ENCODE assay signal across 1 cellular context in the genomic region with DNA sequence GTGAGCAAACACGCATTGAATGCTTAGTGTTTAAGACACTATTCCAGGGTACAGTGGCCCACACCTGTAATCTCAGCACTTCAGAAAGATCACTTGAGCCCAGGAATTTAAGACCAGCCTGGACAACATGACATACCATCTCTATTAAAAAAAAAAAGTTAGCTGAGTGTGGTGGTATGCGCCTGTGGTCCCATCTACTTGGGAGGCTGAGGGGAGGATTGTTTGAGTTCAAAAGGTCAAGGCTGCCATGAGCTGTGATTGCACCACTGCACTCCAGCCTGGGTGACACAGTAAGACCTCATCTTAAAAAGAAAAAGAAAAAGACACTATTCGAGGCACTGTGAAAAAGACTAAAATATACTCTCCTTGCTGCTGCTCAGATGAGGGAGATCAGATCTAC.
TF ChIP-seq lines count a peak whose summit lies in the region.

No MANE protein-coding gene starts in this region.

TF ChIP-seq in HepG2, 621 proteins besides CTCF, POLR2A, EP300 and RAD21 (continued from another document):
- TF ChIP-seq THYN1 (CRISPR knock-in tag; IDR thresholded peaks at IDR 0.05; ENCODE audit: borderline replicate concordance, low read depth) = no peak
- no peak for TF ChIP-seq KLF9 (CRISPR knock-in tag; IDR thresholded peaks at IDR 0.05; ENCODE audit: low read depth)
- TF ChIP-seq, protein P1, sequence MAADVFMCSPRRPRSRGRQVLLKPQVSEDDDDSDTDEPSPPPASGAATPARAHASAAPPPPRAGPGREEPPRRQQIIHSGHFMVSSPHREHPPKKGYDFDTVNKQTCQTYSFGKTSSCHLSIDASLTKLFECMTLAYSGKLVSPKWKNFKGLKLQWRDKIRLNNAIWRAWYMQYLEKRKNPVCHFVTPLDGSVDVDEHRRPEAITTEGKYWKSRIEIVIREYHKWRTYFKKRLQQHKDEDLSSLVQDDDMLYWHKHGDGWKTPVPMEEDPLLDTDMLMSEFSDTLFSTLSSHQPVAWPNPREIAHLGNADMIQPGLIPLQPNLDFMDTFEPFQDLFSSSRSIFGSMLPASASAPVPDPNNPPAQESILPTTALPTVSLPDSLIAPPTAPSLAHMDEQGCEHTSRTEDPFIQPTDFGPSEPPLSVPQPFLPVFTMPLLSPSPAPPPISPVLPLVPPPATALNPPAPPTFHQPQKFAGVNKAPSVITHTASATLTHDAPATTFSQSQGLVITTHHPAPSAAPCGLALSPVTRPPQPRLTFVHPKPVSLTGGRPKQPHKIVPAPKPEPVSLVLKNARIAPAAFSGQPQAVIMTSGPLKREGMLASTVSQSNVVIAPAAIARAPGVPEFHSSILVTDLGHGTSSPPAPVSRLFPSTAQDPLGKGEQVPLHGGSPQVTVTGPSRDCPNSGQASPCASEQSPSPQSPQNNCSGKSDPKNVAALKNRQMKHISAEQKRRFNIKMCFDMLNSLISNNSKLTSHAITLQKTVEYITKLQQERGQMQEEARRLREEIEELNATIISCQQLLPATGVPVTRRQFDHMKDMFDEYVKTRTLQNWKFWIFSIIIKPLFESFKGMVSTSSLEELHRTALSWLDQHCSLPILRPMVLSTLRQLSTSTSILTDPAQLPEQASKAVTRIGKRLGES (CRISPR knock-in tag; IDR thresholded peaks at IDR 0.05; ENCODE audit: borderline replicate concordance) = no peak
- TF ChIP-seq RBM22 (optimal IDR thresholded peaks at IDR 0.05; ENCODE audit: low read length) = no peak
- TF ChIP-seq, protein P2, sequence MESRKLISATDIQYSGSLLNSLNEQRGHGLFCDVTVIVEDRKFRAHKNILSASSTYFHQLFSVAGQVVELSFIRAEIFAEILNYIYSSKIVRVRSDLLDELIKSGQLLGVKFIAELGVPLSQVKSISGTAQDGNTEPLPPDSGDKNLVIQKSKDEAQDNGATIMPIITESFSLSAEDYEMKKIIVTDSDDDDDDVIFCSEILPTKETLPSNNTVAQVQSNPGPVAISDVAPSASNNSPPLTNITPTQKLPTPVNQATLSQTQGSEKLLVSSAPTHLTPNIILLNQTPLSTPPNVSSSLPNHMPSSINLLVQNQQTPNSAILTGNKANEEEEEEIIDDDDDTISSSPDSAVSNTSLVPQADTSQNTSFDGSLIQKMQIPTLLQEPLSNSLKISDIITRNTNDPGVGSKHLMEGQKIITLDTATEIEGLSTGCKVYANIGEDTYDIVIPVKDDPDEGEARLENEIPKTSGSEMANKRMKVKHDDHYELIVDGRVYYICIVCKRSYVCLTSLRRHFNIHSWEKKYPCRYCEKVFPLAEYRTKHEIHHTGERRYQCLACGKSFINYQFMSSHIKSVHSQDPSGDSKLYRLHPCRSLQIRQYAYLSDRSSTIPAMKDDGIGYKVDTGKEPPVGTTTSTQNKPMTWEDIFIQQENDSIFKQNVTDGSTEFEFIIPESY (CRISPR knock-in tag; IDR thresholded peaks at IDR 0.05) = no peak
- TF ChIP-seq EED (CRISPR knock-in tag; IDR thresholded peaks at IDR 0.05) = no peak
- TF ChIP-seq HES4 (CRISPR knock-in tag; IDR thresholded peaks at IDR 0.05; ENCODE audit: borderline replicate concordance) = no peak
- TF ChIP-seq, protein P3, sequence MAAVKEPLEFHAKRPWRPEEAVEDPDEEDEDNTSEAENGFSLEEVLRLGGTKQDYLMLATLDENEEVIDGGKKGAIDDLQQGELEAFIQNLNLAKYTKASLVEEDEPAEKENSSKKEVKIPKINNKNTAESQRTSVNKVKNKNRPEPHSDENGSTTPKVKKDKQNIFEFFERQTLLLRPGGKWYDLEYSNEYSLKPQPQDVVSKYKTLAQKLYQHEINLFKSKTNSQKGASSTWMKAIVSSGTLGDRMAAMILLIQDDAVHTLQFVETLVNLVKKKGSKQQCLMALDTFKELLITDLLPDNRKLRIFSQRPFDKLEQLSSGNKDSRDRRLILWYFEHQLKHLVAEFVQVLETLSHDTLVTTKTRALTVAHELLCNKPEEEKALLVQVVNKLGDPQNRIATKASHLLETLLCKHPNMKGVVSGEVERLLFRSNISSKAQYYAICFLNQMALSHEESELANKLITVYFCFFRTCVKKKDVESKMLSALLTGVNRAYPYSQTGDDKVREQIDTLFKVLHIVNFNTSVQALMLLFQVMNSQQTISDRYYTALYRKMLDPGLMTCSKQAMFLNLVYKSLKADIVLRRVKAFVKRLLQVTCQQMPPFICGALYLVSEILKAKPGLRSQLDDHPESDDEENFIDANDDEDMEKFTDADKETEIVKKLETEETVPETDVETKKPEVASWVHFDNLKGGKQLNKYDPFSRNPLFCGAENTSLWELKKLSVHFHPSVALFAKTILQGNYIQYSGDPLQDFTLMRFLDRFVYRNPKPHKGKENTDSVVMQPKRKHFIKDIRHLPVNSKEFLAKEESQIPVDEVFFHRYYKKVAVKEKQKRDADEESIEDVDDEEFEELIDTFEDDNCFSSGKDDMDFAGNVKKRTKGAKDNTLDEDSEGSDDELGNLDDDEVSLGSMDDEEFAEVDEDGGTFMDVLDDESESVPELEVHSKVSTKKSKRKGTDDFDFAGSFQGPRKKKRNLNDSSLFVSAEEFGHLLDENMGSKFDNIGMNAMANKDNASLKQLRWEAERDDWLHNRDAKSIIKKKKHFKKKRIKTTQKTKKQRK (IDR thresholded peaks at IDR 0.05; ENCODE audit: low read length) = no peak
- TF ChIP-seq ZNF556 (CRISPR knock-in tag; IDR thresholded peaks at IDR 0.05; ENCODE audit: borderline replicate concordance) = no peak
- 0 out of 2 replicates have a peak, but pooled peaks have one; percentile 29 for TF ChIP-seq NR2F6 (IDR thresholded peaks at IDR 0.05)
- peak; percentile 32; the same call in 1 of the 2 replicates for TF ChIP-seq NR2F6 (CRISPR knock-in tag; IDR thresholded peaks at IDR 0.05)
- TF ChIP-seq NFKBIZ (CRISPR knock-in tag; IDR thresholded peaks at IDR 0.05) = no peak
